In genomic region chr5:91494447-91495001, GRCh38 we compare ENCODE assay signal across 18 cellular contexts.
"Had no signal": no experiment of that assay in that cellular context is flagged by ENCODE, and none has a peak within 500 bp of the region (broad histone marks: within the 10 kb centered on the region; RNA-seq: fewer than 3 reads in every experiment).

No MANE protein-coding gene starts in this region.

- H3K36me3 Mint-ChIP-seq: naive thymus-derived CD4-positive, alpha-beta T cell; type B pancreatic cell had no signal

- H3K4me2 ChIP-seq: hepatocyte had no signal

- H3K27ac ChIP-seq: esophagus squamous epithelium, gastroesophageal sphincter, hepatocyte, ovary, suprapubic skin, thyroid gland had no signal

- H2AFZ ChIP-seq: hepatocyte had no signal

- H3K9me3 ChIP-seq: esophagus squamous epithelium, gastroesophageal sphincter, ovary, suprapubic skin, thyroid gland had no signal

- ATAC-seq: gastroesophageal sphincter; naive thymus-derived CD4-positive, alpha-beta T cell; right cardiac atrium; stimulated activated naive CD8-positive, alpha-beta T cell treated with anti-CD3 and anti-CD28 coated beads, Interleukin-15, Interleukin-2, amounts not matched to agents 100 U/mL and 50 U/mL, for 24 hours had no signal

- H3K4me1 Mint-ChIP-seq: neural crest cell had no signal

- H3K4me3 ChIP-seq: esophagus squamous epithelium, gastroesophageal sphincter, hepatocyte, ovary, suprapubic skin, thyroid gland had no signal

- H3K4me3 Mint-ChIP-seq: dendritic cell treated with granulocyte-macrophage colony-stimulating factor and Interleukin-4, amounts not matched to agents 40 ng/mL and 50 ng/mL, for 4 days; naive thymus-derived CD4-positive, alpha-beta T cell; neural crest cell; type B pancreatic cell had no signal

- H3K9me3 Mint-ChIP-seq: dendritic cell treated with granulocyte-macrophage colony-stimulating factor and Interleukin-4, amounts not matched to agents 40 ng/mL and 50 ng/mL, for 4 days; naive thymus-derived CD4-positive, alpha-beta T cell; neural crest cell; type B pancreatic cell had no signal

- DNase-seq: esophagus squamous epithelium; foreskin fibroblast; kidney glomerular epithelial cell; naive thymus-derived CD4-positive, alpha-beta T cell; nucleus accumbens; ovary; right cardiac atrium; small intestine; stimulated activated CD4-positive, alpha-beta T cell treated with anti-CD3 and anti-CD28 coated beads, Interleukin-12 subunit alpha, Interleukin-12 subunit beta, amount 100 ng/mL, for 4 hours; stimulated activated naive CD8-positive, alpha-beta T cell treated with anti-CD3 and anti-CD28 coated beads, Interleukin-15, Interleukin-2, amounts not matched to agents 100 U/mL and 50 U/mL, for 24 hours; thyroid gland had no signal

- H3K36me3 ChIP-seq: esophagus squamous epithelium, gastroesophageal sphincter, ovary, suprapubic skin, thyroid gland had no signal

- H3K27me3 ChIP-seq: esophagus squamous epithelium, gastroesophageal sphincter, ovary, suprapubic skin, thyroid gland had no signal

- H3K27ac Mint-ChIP-seq: dendritic cell treated with granulocyte-macrophage colony-stimulating factor and Interleukin-4, amounts not matched to agents 40 ng/mL and 50 ng/mL, for 4 days; naive thymus-derived CD4-positive, alpha-beta T cell; progenitor cell of endocrine pancreas; type B pancreatic cell had no signal

- H3K4me1 ChIP-seq: esophagus squamous epithelium, gastroesophageal sphincter, suprapubic skin, thyroid gland had no signal

- H3K79me2 ChIP-seq: hepatocyte had no signal
